8 cellular contexts compared by ENCODE assay signal in genomic region chr11:16607675-16608644, GRCh38.
DNase-seq lines count a peak whose midpoint lies in the region; ATAC-seq and TF ChIP-seq lines count a peak whose summit lies in the region.

No MANE protein-coding gene starts in this region.

- H3K36me3 ChIP-seq in BLaER1: no peaks in the 10 kb centered on the region
- no peaks in the 10 kb centered on the region for H3K36me3 ChIP-seq in colonic mucosa
- H3K36me3 ChIP-seq in left lung: no peaks in the 10 kb centered on the region

- POLR2A ChIA-PET in activated CD4-positive, alpha-beta memory T cell treated with anti-CD3 and anti-CD28 coated beads, Interleukin-2, amount 10 ng/mL, durations not matched to agents 7 days and 5 days (lab: Charles Lee): no interaction called here

- no peaks in the 10 kb centered on the region for H3K36me3 Mint-ChIP-seq in type B pancreatic cell
- H3K36me3 Mint-ChIP-seq in activated CD4-positive, alpha-beta memory T cell treated with anti-CD3 and anti-CD28 coated beads, Interleukin-2, amount 10 ng/mL, durations not matched to agents 7 days and 5 days (ENCODE audit: low read depth): peaks cover 5% of the 10 kb centered on the region

- H3K9ac ChIP-seq in BLaER1 (no peak overlapping the region), colonic mucosa (ENCODE audit: low read depth in 2 of 2, low read length in 2 of 2) (peak overlapping the region; percentile 16 to 53)

- H4K20me1 ChIP-seq in BLaER1: peaks cover 93% of the 10 kb centered on the region

- H3K4me3 Mint-ChIP-seq in type B pancreatic cell: no peak overlapping the region
- no peak overlapping the region for H3K4me3 Mint-ChIP-seq in activated CD4-positive, alpha-beta memory T cell treated with anti-CD3 and anti-CD28 coated beads, Interleukin-2, amount 10 ng/mL, durations not matched to agents 7 days and 5 days

- peaks cover 25% of the 10 kb centered on the region for H3K4me1 Mint-ChIP-seq in type B pancreatic cell (ENCODE audit: unreplicated experiment)
- H3K4me1 Mint-ChIP-seq in activated CD4-positive, alpha-beta memory T cell treated with anti-CD3 and anti-CD28 coated beads, Interleukin-2, amount 10 ng/mL, durations not matched to agents 7 days and 5 days: peaks cover 23% of the 10 kb centered on the region

- H3K27me3 ChIP-seq in BLaER1: peaks cover 100% of the 10 kb centered on the region
- peaks cover 52% of the 10 kb centered on the region for H3K27me3 ChIP-seq in colonic mucosa
- H3K27me3 ChIP-seq in left lung: peaks cover 66 to 100% of the 10 kb centered on the region in 2 donors

- ATAC-seq in left lung (peak; percentile 13), GM18907 (IDR thresholded peaks at IDR 0.05; ENCODE audit: unreplicated experiment) (no peak)

- TF ChIP-seq CTCF in colonic mucosa (IDR thresholded peaks at IDR 0.05): no peak
- TF ChIP-seq CTCF in left lung (IDR thresholded peaks at IDR 0.05): no peak
- no peak for TF ChIP-seq CTCF in type B pancreatic cell (conservative IDR thresholded peaks at IDR 0.05)

- H3K4me3 ChIP-seq in BLaER1 (peak overlapping the region; percentile 69; the same call in 1 of the 2 replicates), colonic mucosa (peak overlapping the region; percentile 29), left lung (peak overlapping the region; percentile 39 to 55)

- H3K27ac Mint-ChIP-seq in type B pancreatic cell: no peak overlapping the region
- no peak overlapping the region for H3K27ac Mint-ChIP-seq in activated CD4-positive, alpha-beta memory T cell treated with anti-CD3 and anti-CD28 coated beads, Interleukin-2, amount 10 ng/mL, durations not matched to agents 7 days and 5 days

- H3K27ac ChIP-seq in BLaER1 (no peak overlapping the region), colonic mucosa (peak overlapping the region; percentile 4), left lung (peak overlapping the region; percentile 70 to 83)

- H3K4me1 ChIP-seq in BLaER1: peaks cover 31% of the 10 kb centered on the region
- H3K4me1 ChIP-seq in colonic mucosa: peaks cover 6% of the 10 kb centered on the region
- H3K4me1 ChIP-seq in left lung: peaks cover 6 to 29% of the 10 kb centered on the region in 2 donors

- H3K4me2 ChIP-seq in BLaER1: no peak overlapping the region

- intact Hi-C loops in colonic mucosa (cut with DNase I): loop anchor here (5.0 to 10.0 kb wide), 2 partner anchors 773 to 961 kb away; no protein-coding TSS in a partner anchor
- intact Hi-C loops in left lung (cut with DNase I): loop anchor here in 1 of 2 donors (10.0 kb wide), 2 partner anchors 783 to 953 kb away; no protein-coding TSS in a partner anchor

- peak; percentile 88 for DNase-seq in NCI-H2107 treated with DMSO at 0.1 percent for 48 hours (lab: John Stamatoyannopoulos, UW; ENCODE audit: unreplicated experiment)
- DNase-seq in colonic mucosa: peak; percentile 19
- peak; percentile 43 to 79 for DNase-seq in left lung
- DNase-seq in type B pancreatic cell (ENCODE audit: extremely low spot score, unreplicated experiment): peak; percentile 81
- no peak for DNase-seq in activated CD4-positive, alpha-beta memory T cell treated with anti-CD3 and anti-CD28 coated beads, Interleukin-2, amount 10 ng/mL, durations not matched to agents 7 days and 5 days
- no peak for DNase-seq in NCI-H2029 (lab: John Stamatoyannopoulos, UW)

- CTCF ChIA-PET in activated CD4-positive, alpha-beta memory T cell treated with anti-CD3 and anti-CD28 coated beads, Interleukin-2, amount 10 ng/mL, durations not matched to agents 7 days and 5 days (lab: Charles Lee): no interaction called here

- H3K9me3 ChIP-seq in BLaER1 (peaks cover 14% of the 10 kb centered on the region), colonic mucosa (no peaks in the 10 kb centered on the region), left lung (no peaks in the 10 kb centered on the region)

- no peaks in the 10 kb centered on the region for H3K9me3 Mint-ChIP-seq in type B pancreatic cell
- no peaks in the 10 kb centered on the region for H3K9me3 Mint-ChIP-seq in activated CD4-positive, alpha-beta memory T cell treated with anti-CD3 and anti-CD28 coated beads, Interleukin-2, amount 10 ng/mL, durations not matched to agents 7 days and 5 days

- H3K27me3 Mint-ChIP-seq in type B pancreatic cell: peaks cover 26% of the 10 kb centered on the region
- peaks cover 56% of the 10 kb centered on the region for H3K27me3 Mint-ChIP-seq in activated CD4-positive, alpha-beta memory T cell treated with anti-CD3 and anti-CD28 coated beads, Interleukin-2, amount 10 ng/mL, durations not matched to agents 7 days and 5 days

Comparison
In these comparisons a context has a peak if more than half of its experiments do, and no peak if none do; other contexts are left out.
1. DNase-seq: peak in NCI-H2107 treated with DMSO at 0.1 percent for 48 hours (single experiment), colonic mucosa (single experiment), left lung (2 of 2) and type B pancreatic cell (single experiment); none in activated CD4-positive, alpha-beta memory T cell treated with anti-CD3 and anti-CD28 coated beads, Interleukin-2, amount 10 ng/mL, durations not matched to agents 7 days and 5 days (single experiment) and NCI-H2029 (single experiment).
2. Peak in every context shown above with its lines, with median percentiles within 50 percentile points of each other: H3K4me3 ChIP-seq.